In genomic region chr9:21802418-21803000, GRCh38 we compare ENCODE assay signal across 8 cellular contexts. TPM values are rescaled to one million over a fixed set of nuclear protein-coding genes. Genes with fewer than 3 reads are reported as not detected.
DNase-seq lines count a peak whose midpoint lies in the region; ATAC-seq and TF ChIP-seq lines count a peak whose summit lies in the region.

Gene MTAP, plus strand, starts transcription at chr9:21802636. Its CDS starts 113 bp downstream, at chr9:21802749.

- peak; percentile 92 for ATAC-seq in GM19395 (IDR thresholded peaks at IDR 0.05; ENCODE audit: unreplicated experiment)
- ATAC-seq in HG03565 (IDR thresholded peaks at IDR 0.05; ENCODE audit: unreplicated experiment), result peak; percentile 77

- H3K4me3 ChIP-seq in epithelial cell of esophagus (ENCODE audit: low read length), result peak within 1 kb of the TSS; percentile 88
- peak within 1 kb of the TSS; percentile 64 for H3K4me3 ChIP-seq in mononuclear cell (ENCODE audit: low read length)

- no peaks in the 10 kb centered on the region for H3K9me3 ChIP-seq in mononuclear cell (ENCODE audit: low read depth, low read length)

- H3K27ac ChIP-seq in C4-2B, result peak within 1 kb of the TSS; percentile 89

- peak; percentile 81 for DNase-seq in NCI-H82 treated with DMSO at 0.1 percent for 48 hours (lab: John Stamatoyannopoulos, UW; ENCODE audit: unreplicated experiment)
- DNase-seq in activated CD8-positive, alpha-beta memory T cell treated with anti-CD3 and anti-CD28 coated beads, Interleukin-2, amount 50 U/mL, for 48 hours, result peak; percentile 85
- DNase-seq in epithelial cell of esophagus (ENCODE audit: low read depth), result peak; percentile 94
- peak; percentile 29 to 34 for DNase-seq in stimulated activated CD8-positive, alpha-beta memory T cell treated with anti-CD3 and anti-CD28 coated beads, Interleukin-2, amount 100 ng/mL, for 1 hour (ENCODE audit: low read depth in 2 of 2)

- H3K4me1 ChIP-seq in mononuclear cell (ENCODE audit: insufficient read depth, low read length), result peaks cover 25% of the 10 kb centered on the region

- TF ChIP-seq CTCF in C4-2B (conservative IDR thresholded peaks at IDR 0.05) (no peak), epithelial cell of esophagus (IDR thresholded peaks at IDR 0.05; ENCODE audit: insufficient read depth, low read depth, low read length, missing control alignments) (no peak)

- peaks cover 8% of the 10 kb centered on the region for H3K27me3 ChIP-seq in mononuclear cell (ENCODE audit: insufficient read depth, low read length)

RNA-seq across cellular contexts. Expression of gene MTAP, which starts in this region (rescaled TPM):
- 11.9 TPM for total RNA-seq in mononuclear cell

Comparison
In these comparisons a context has a peak if more than half of its experiments do, and no peak if none do; other contexts are left out.
1. Peak in every context shown above with its lines: DNase-seq, ATAC-seq, H3K4me3 ChIP-seq and H3K27ac ChIP-seq.
2. DNase-seq: peak in every context shown above with its lines; median percentile 94 in epithelial cell of esophagus; 85 in activated CD8-positive, alpha-beta memory T cell treated with anti-CD3 and anti-CD28 coated beads, Interleukin-2, amount 50 U/mL, for 48 hours; 81 in NCI-H82 treated with DMSO at 0.1 percent for 48 hours; 32 in stimulated activated CD8-positive, alpha-beta memory T cell treated with anti-CD3 and anti-CD28 coated beads, Interleukin-2, amount 100 ng/mL, for 1 hour.